36 cellular contexts compared by ENCODE assay signal in genomic region chr6:37874726-37875125, GRCh38.
"Had no signal": no experiment of that assay in that cellular context is flagged by ENCODE, and none has a peak within 500 bp of the region (broad histone marks: within the 10 kb centered on the region; RNA-seq: fewer than 3 reads in every experiment).

No MANE protein-coding gene starts in this region.

- H3K4me3 ChIP-seq: ascending aorta, cardiac muscle cell had no signal

- H3K9me3 ChIP-seq: ascending aorta had no signal

- H3K27me3 Mint-ChIP-seq: activated B cell treated with CpG ODN at 0.5 μM for 24 hours; activated CD4-positive, alpha-beta memory T cell treated with anti-CD3 and anti-CD28 coated beads for 36 hours; activated CD4-positive, alpha-beta T cell treated with anti-CD3 and anti-CD28 coated beads, Interleukin-2, amount 10 ng/mL, durations not matched to agents 24 days and 14 days; activated CD8-positive, alpha-beta memory T cell treated with anti-CD3 and anti-CD28 coated beads, Interleukin-2, amount 10 ng/mL, durations not matched to agents 7 days and 5 days; activated naive CD4-positive, alpha-beta T cell treated with anti-CD3 and anti-CD28 coated beads, Interleukin-2, amount 10 ng/mL, durations not matched to agents 7 days and 5 days; activated naive CD4-positive, alpha-beta T cell treated with anti-CD3 and anti-CD28 coated beads, Interleukin-2, amount 50 U/mL, for 24 hours; activated naive CD8-positive, alpha-beta T cell; activated naive CD8-positive, alpha-beta T cell treated with anti-CD3 and anti-CD28 coated beads, Interleukin-2, amount 10 ng/mL, durations not matched to agents 7 days and 5 days; activated naive CD8-positive, alpha-beta T cell treated with anti-CD3 and anti-CD28 coated beads, Interleukin-2, amount 50 U/mL, for 24 hours; activated T-cell treated with anti-CD3 and anti-CD28 coated beads, Interleukin-2, amount 50 U/mL, for 24 hours; central memory CD8-positive, alpha-beta T cell had no signal

- H3K36me3 ChIP-seq: ascending aorta, cardiac muscle cell had no signal

- DNase-seq: activated B cell treated with CpG ODN at 0.5 μM for 24 hours; activated CD4-positive, alpha-beta memory T cell treated with anti-CD3 and anti-CD28 coated beads for 36 hours; activated CD4-positive, alpha-beta T cell treated with anti-CD3 and anti-CD28 coated beads for 4 hours; activated CD4-positive, alpha-beta T cell treated with anti-CD3 and anti-CD28 coated beads, Interleukin-2, amount 10 ng/mL, durations not matched to agents 24 days and 14 days; activated CD4-positive, alpha-beta T cell treated with anti-CD3 and anti-CD28 coated beads, Interleukin-2, amount 50 U/mL, for 1 hour; activated CD4-positive, alpha-beta T cell treated with anti-CD3 and anti-CD28 coated beads, Interleukin-2, amount 50 U/mL, for 4 hours; activated CD4-positive, CD25-positive, alpha-beta regulatory T cell treated with anti-CD3 and anti-CD28 coated beads, Interleukin-2, amount 50 U/mL, for 72 hours; activated CD8-positive, alpha-beta memory T cell treated with anti-CD3 and anti-CD28 coated beads for 24 hours; activated CD8-positive, alpha-beta memory T cell treated with anti-CD3 and anti-CD28 coated beads, Interleukin-2, amount 10 ng/mL, durations not matched to agents 7 days and 5 days; activated CD8-positive, alpha-beta memory T cell treated with anti-CD3 and anti-CD28 coated beads, Interleukin-2, amount 50 U/mL, for 48 hours; activated CD8-positive, alpha-beta T cell treated with anti-CD3 and anti-CD28 coated beads, Interleukin-2, amount 10 ng/mL, durations not matched to agents 7 days and 5 days; activated effector memory CD4-positive, alpha-beta T cell treated with Interleukin-2 at 50 U/mL for 16 hours; activated gamma-delta T cell; activated naive CD4-positive, alpha-beta T cell treated with anti-CD3 and anti-CD28 coated beads, Interleukin-2, amount 10 ng/mL, durations not matched to agents 7 days and 5 days; activated naive CD4-positive, alpha-beta T cell treated with Interleukin-2 at 50 U/mL for 16 hours; activated naive CD8-positive, alpha-beta T cell treated with anti-CD3 and anti-CD28 coated beads, Interleukin-2, amount 10 ng/mL, durations not matched to agents 7 days and 5 days; activated naive CD8-positive, alpha-beta T cell treated with anti-CD3 and anti-CD28 coated beads, Interleukin-2, amount 50 U/mL, for 24 hours; activated T-cell treated with anti-CD3 and anti-CD28 coated beads, Interleukin-2, amount 50 U/mL, for 24 hours; activated T-cell treated with anti-CD3 and anti-CD28 coated beads, Interleukin-2, amount 50 U/mL, for 48 hours; amygdala; anterior cingulate cortex; caudate nucleus; cerebellar nuclear complex; T-helper 1 cell; T-helper 2 cell; T-helper 9 cell had no signal

- H3K4me3 Mint-ChIP-seq: activated B cell treated with CpG ODN at 0.5 μM for 24 hours; activated CD4-positive, alpha-beta memory T cell treated with anti-CD3 and anti-CD28 coated beads for 36 hours; activated CD4-positive, alpha-beta T cell treated with anti-CD3 and anti-CD28 coated beads, Interleukin-2, amount 10 ng/mL, durations not matched to agents 24 days and 14 days; activated CD8-positive, alpha-beta memory T cell treated with anti-CD3 and anti-CD28 coated beads, Interleukin-2, amount 10 ng/mL, durations not matched to agents 7 days and 5 days; activated CD8-positive, alpha-beta T cell treated with anti-CD3 and anti-CD28 coated beads, Interleukin-2, amount 10 ng/mL, durations not matched to agents 7 days and 5 days; activated naive CD4-positive, alpha-beta T cell treated with anti-CD3 and anti-CD28 coated beads, Interleukin-2, amount 10 ng/mL, durations not matched to agents 7 days and 5 days; activated naive CD4-positive, alpha-beta T cell treated with anti-CD3 and anti-CD28 coated beads, Interleukin-2, amount 50 U/mL, for 24 hours; activated naive CD8-positive, alpha-beta T cell; activated naive CD8-positive, alpha-beta T cell treated with anti-CD3 and anti-CD28 coated beads, Interleukin-2, amount 10 ng/mL, durations not matched to agents 7 days and 5 days; activated naive CD8-positive, alpha-beta T cell treated with anti-CD3 and anti-CD28 coated beads, Interleukin-2, amount 50 U/mL, for 24 hours; activated T-cell treated with anti-CD3 and anti-CD28 coated beads, Interleukin-2, amount 50 U/mL, for 24 hours; brain; central memory CD8-positive, alpha-beta T cell; T-helper 1 cell treated with Interleukin-12 subunit alpha and Interleukin-12 subunit beta and Interleukin-4 antibody, amounts not matched to agents 30 μg/mL and 1 μg/mL, for 36 hours; T-helper 2 cell treated with Interferon-gamma antibody and Interleukin-4, amounts not matched to agents 5 μg/mL and 100 μg/mL, for 36 hours had no signal

- H3K27ac Mint-ChIP-seq: activated B cell treated with CpG ODN at 0.5 μM for 24 hours; activated CD4-positive, alpha-beta memory T cell treated with anti-CD3 and anti-CD28 coated beads for 36 hours; activated CD4-positive, alpha-beta T cell treated with anti-CD3 and anti-CD28 coated beads, Interleukin-2, amount 10 ng/mL, durations not matched to agents 24 days and 14 days; activated CD8-positive, alpha-beta memory T cell treated with anti-CD3 and anti-CD28 coated beads, Interleukin-2, amount 10 ng/mL, durations not matched to agents 7 days and 5 days; activated CD8-positive, alpha-beta T cell treated with anti-CD3 and anti-CD28 coated beads, Interleukin-2, amount 10 ng/mL, durations not matched to agents 7 days and 5 days; activated naive CD4-positive, alpha-beta T cell treated with anti-CD3 and anti-CD28 coated beads, Interleukin-2, amount 10 ng/mL, durations not matched to agents 7 days and 5 days; activated naive CD4-positive, alpha-beta T cell treated with anti-CD3 and anti-CD28 coated beads, Interleukin-2, amount 50 U/mL, for 24 hours; activated naive CD8-positive, alpha-beta T cell; activated naive CD8-positive, alpha-beta T cell treated with anti-CD3 and anti-CD28 coated beads, Interleukin-2, amount 10 ng/mL, durations not matched to agents 7 days and 5 days; activated naive CD8-positive, alpha-beta T cell treated with anti-CD3 and anti-CD28 coated beads, Interleukin-2, amount 50 U/mL, for 24 hours; activated T-cell treated with anti-CD3 and anti-CD28 coated beads, Interleukin-2, amount 50 U/mL, for 24 hours; activated T-helper 2 cell treated with anti-CD3 and anti-CD28 coated beads, Interferon-gamma antibody, Interleukin-2, Interleukin-4, amounts not matched to agents 10 μg/mL and 5 μg/mL and 100 μg/mL, durations not matched to agents 14 hours and 24 hours and 36 hours; brain; T-helper 1 cell treated with Interleukin-12 subunit alpha and Interleukin-12 subunit beta and Interleukin-4 antibody, amounts not matched to agents 30 μg/mL and 1 μg/mL, for 36 hours; T-helper 2 cell treated with Interferon-gamma antibody and Interleukin-4, amounts not matched to agents 5 μg/mL and 100 μg/mL, for 36 hours had no signal

- H3K27me3 ChIP-seq: ascending aorta, cardiac muscle cell had no signal

- H3K27ac ChIP-seq: ascending aorta, cardiac muscle cell, VCaP had no signal
